Comparison of ENCODE assay signal across 8 cellular contexts in the genomic region with DNA sequence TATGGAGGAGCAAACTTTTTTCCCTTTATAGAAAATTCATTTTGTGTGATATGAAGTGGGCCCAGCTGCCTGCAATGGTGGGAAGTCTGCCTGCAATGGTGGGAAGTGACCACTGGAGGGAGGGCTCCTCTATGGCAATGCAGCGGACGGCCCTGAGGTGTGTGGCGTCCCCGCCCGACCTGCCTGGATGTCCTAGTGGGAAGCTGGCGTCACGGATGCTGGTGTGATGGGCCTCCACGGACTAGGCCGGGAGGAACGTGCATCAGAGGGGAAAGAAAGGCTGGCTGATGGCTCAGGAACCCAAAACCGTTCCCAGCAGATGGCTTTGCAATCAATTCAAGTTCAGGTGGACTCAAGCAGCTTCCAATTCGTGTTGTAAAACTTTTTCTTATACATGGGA.
DNase-seq lines count a peak whose midpoint lies in the region; ATAC-seq and TF ChIP-seq lines count a peak whose summit lies in the region.

No MANE protein-coding gene starts in this region.

- peaks cover 99% of the 10 kb centered on the region for H4K20me1 ChIP-seq in smooth muscle cell (ENCODE audit: low read depth)

- WGBS in right cardiac atrium, result 23% methylated on average over 12 of the region's 12 CpGs
- 61% methylated on average over 12 of the region's 12 CpGs for whole genome bisulfite sequencing in smooth muscle cell (ENCODE audit: low lambda C conversion rate)

- DNase-seq in NCI-H2196 (lab: John Stamatoyannopoulos, UW; ENCODE audit: unreplicated experiment) (peak; percentile 28), NCI-H2196 treated with DMSO at 0.1 percent for 48 hours (lab: John Stamatoyannopoulos, UW; ENCODE audit: unreplicated experiment) (no peak), SKM-1 treated with dmso at 0.1 percent for 144 hours (lab: John Stamatoyannopoulos, UW; ENCODE audit: unreplicated experiment) (peak; percentile 48), amniotic epithelial cell (ENCODE audit: low read depth) (peak; percentile 51), right cardiac atrium (peak; percentile 82 to 95 (median 86)), smooth muscle cell (lab: John Stamatoyannopoulos, UW; ENCODE audit: unreplicated experiment) (no peak), NCI-H2171 (lab: John Stamatoyannopoulos, UW) (no peak)

- peak; percentile 59 for TF ChIP-seq CTCF in smooth muscle cell (IDR thresholded peaks at IDR 0.05; ENCODE audit: borderline replicate concordance, insufficient read depth, poor library complexity, severe bottlenecking)

- H3K36me3 ChIP-seq in smooth muscle cell (ENCODE audit: low read depth), result no peaks in the 10 kb centered on the region

- ATAC-seq in HG03135 (IDR thresholded peaks at IDR 0.05; ENCODE audit: unreplicated experiment) (peak; percentile 74), right cardiac atrium (peak; percentile 86 to 89)

- no peaks in the 10 kb centered on the region for H3F3A ChIP-seq in smooth muscle cell (ENCODE audit: low read depth)

- no peaks in the 10 kb centered on the region for H3K79me2 ChIP-seq in smooth muscle cell (ENCODE audit: low read depth)

- no peak overlapping the region for H3K9ac ChIP-seq in smooth muscle cell (ENCODE audit: low read depth)

- intact Hi-C loops in right cardiac atrium (cut with DNase I), result loop anchor here in 3 of 4 donors (5.0 kb wide), 1 partner anchor 41 kb away; no protein-coding TSS in a partner anchor

- no peak overlapping the region for H3K4me3 ChIP-seq in right cardiac atrium (ENCODE audit: low read length)
- no peak overlapping the region for H3K4me3 ChIP-seq in smooth muscle cell

- no peak overlapping the region for H3K27ac ChIP-seq in right cardiac atrium (ENCODE audit: low read length)
- H3K27ac ChIP-seq in smooth muscle cell (ENCODE audit: low read depth), result no peak overlapping the region

- H3K4me1 ChIP-seq in right cardiac atrium (ENCODE audit: control insufficient read depth, insufficient read depth, low read length) (peaks cover 7% of the 10 kb centered on the region), smooth muscle cell (ENCODE audit: low read depth) (peaks cover 11% of the 10 kb centered on the region)

- H3K27me3 ChIP-seq in right cardiac atrium (ENCODE audit: control insufficient read depth, insufficient read depth) (no peaks in the 10 kb centered on the region), smooth muscle cell (ENCODE audit: low read depth) (no peaks in the 10 kb centered on the region)

- H3K4me2 ChIP-seq in smooth muscle cell, result no peak overlapping the region

- H2AFZ ChIP-seq in smooth muscle cell (ENCODE audit: low read depth), result no peak overlapping the region

- no peaks in the 10 kb centered on the region for H3K9me3 ChIP-seq in right cardiac atrium (ENCODE audit: control insufficient read depth, low read length)
- no peaks in the 10 kb centered on the region for H3K9me3 ChIP-seq in smooth muscle cell (replicated peaks; ENCODE audit: low read depth)

Comparison
In these comparisons a context has a peak if more than half of its experiments do, and no peak if none do; other contexts are left out.
1. DNase-seq: peak in NCI-H2196 (single experiment), SKM-1 treated with dmso at 0.1 percent for 144 hours (single experiment), amniotic epithelial cell (single experiment) and right cardiac atrium (3 of 3); none in NCI-H2196 treated with DMSO at 0.1 percent for 48 hours (single experiment), smooth muscle cell (single experiment) and NCI-H2171 (single experiment).